Comparison of ENCODE assay signal across 1 cellular context in the genomic region with DNA sequence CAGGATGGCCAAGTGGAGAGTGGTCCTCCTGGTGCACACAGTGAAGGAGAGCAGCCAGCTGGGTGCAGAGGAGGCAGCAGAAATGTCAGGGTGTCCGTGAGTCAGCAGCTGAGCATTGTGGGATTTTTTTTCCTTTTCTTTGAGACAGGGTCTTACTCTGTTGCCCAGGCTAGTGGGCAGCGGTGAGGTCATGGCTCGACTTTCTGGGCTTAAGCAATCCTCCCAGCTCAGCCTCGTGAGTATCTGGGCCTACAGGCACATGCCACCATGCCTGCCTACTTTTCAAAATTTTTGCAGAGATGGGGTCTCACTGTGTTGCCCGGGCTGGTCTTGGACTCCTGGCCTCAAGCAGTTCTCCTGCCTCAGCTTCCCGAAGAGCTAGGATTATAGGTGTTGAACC.
TF ChIP-seq lines count a peak whose summit lies in the region.

No MANE protein-coding gene starts in this region.

TF ChIP-seq in H1, 55 proteins besides CTCF, POLR2A, EP300 and RAD21:
- TF ChIP-seq SP4 (IDR thresholded peaks at IDR 0.05; ENCODE audit: low read length) (no peak), SIN3A (conservative IDR thresholded peaks at IDR 0.05 in 1 of 2, IDR thresholded peaks at IDR 0.05 in 1 of 2; ENCODE audit: low read depth in 1 of 2, low read length in 2 of 2) (no peak), TEAD4 (IDR thresholded peaks at IDR 0.05; ENCODE audit: low read depth, low read length) (no peak), YY1 (IDR thresholded peaks at IDR 0.05; ENCODE audit: low read depth, low read length) (no peak), TAF1 (IDR thresholded peaks at IDR 0.05; ENCODE audit: low read depth, low read length) (no peak), SIRT6 (IDR thresholded peaks at IDR 0.05; ENCODE audit: low read length) (no peak), GABPA (IDR thresholded peaks at IDR 0.05; ENCODE audit: borderline replicate concordance, insufficient read depth, low read length) (no peak), BCL11A (IDR thresholded peaks at IDR 0.05; ENCODE audit: low read depth in 2 of 2, low read length in 2 of 2) (no peak), POLR2AphosphoS5 (IDR thresholded peaks at IDR 0.05; ENCODE audit: low read depth, low read length) (no peak), NRF1 (IDR thresholded peaks at IDR 0.05; ENCODE audit: low read depth, low read length) (no peak), HDAC2 (IDR thresholded peaks at IDR 0.05; ENCODE audit: borderline replicate concordance in 1 of 2, low read depth in 2 of 2, low read length in 2 of 2) (no peak), CHD1 (IDR thresholded peaks at IDR 0.05; ENCODE audit: low read depth, low read length) (no peak)
- TF ChIP-seq, protein P1, sequence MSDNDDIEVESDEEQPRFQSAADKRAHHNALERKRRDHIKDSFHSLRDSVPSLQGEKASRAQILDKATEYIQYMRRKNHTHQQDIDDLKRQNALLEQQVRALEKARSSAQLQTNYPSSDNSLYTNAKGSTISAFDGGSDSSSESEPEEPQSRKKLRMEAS (IDR thresholded peaks at IDR 0.05) = no peak
TF ChIP-seq in H1: peak in this region for 0.
